8 cellular contexts compared by ENCODE assay signal in the genomic region with DNA sequence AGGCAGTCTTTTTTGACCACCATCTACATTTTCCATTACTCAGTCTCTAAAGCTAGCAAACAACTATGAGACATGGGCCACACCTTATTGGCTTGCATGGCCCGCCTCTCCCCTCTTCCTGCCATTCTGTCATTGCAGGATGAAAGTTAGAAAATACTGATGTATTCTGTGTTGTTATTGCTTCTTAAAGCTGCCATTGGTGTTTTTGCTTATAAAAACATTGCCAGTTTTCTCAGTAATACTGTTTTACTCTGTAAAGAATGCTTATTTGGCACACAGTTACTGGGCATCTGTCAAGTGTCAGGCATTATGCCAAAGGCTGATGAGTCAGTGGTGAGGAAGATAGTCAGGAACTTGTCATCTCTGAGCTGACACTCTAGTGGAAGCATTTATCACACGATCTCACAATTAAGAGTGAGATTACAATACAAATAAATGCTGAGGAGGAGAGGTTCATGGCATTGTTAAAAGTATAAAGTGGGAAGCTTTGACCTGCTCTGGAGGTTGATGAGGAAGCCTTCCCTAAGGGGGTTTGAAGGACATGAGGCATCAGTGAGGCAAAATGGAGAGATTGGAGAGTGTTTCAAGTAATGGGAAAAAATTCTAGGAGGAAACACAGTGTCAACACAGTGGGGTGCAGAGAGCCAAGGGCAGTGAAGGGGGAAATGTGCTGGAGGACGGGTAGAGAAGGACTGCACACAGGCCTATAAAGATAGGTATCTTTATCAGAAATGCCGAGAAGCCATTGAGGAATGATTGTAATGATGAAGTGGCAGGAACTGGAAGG. TPM values are rescaled to one million over a fixed set of nuclear protein-coding genes. Genes with fewer than 3 reads are reported as not detected.
DNase-seq lines count a peak whose midpoint lies in the region; ATAC-seq, FAIRE-seq and TF ChIP-seq lines count a peak whose summit lies in the region.

No MANE protein-coding gene starts in this region.

- TF ChIP-seq CTCF in K562 (IDR thresholded peaks at IDR 0.05 in 2 of 3, conservative IDR thresholded peaks at IDR 0.05 in 1 of 3; ENCODE audit: insufficient read depth in 2 of 3, low read depth in 1 of 3, low read length in 3 of 3), result no peak
- TF ChIP-seq CTCF in mucosa of descending colon (IDR thresholded peaks at IDR 0.05), result no peak

- H3K36me3 ChIP-seq in K562 (ENCODE audit: control insufficient read depth, insufficient read depth, low read length) (no peaks in the 10 kb centered on the region), mucosa of descending colon (ENCODE audit: low read depth) (no peaks in the 10 kb centered on the region)

- H3K9ac ChIP-seq in K562 (ENCODE audit: insufficient read depth in 1 of 2, low read depth in 2 of 2, low read length in 2 of 2), result no peak overlapping the region

- no peak for TF ChIP-seq POLR2A in K562 (conservative IDR thresholded peaks at IDR 0.05)

- no peaks in the 10 kb centered on the region for H3K9me1 ChIP-seq in K562 (ENCODE audit: control insufficient read depth, insufficient read depth, low read length)

- peak; percentile 19 for FAIRE-seq in K562 (lab: Jason Lieb, UNC)

- H3K4me3 ChIP-seq in K562, result no peak overlapping the region
- H3K4me3 ChIP-seq in mucosa of descending colon, result no peak overlapping the region

- H3K27me3 ChIP-seq in K562 (ENCODE audit: control insufficient read depth in 2 of 2, insufficient read depth in 2 of 2, low read length in 2 of 2), result peaks cover 2 to 8% of the 10 kb centered on the region in 2 experiments; a peak in 3 of 5 replicates

- peaks cover 0 to 14% of the 10 kb centered on the region in 2 experiments; a peak in 3 of 5 replicates for H3K4me1 ChIP-seq in K562 (replicated peaks in 1 of 2; ENCODE audit: control insufficient read depth in 2 of 2, insufficient read depth in 2 of 2, low read length in 2 of 2)
- no peaks in the 10 kb centered on the region for H3K4me1 ChIP-seq in mucosa of descending colon (ENCODE audit: low read depth)

- CTCF ChIA-PET in K562 (lab: Yijun Ruan, JAX; ENCODE audit: low intra/inter-chr PET ratio), result no interaction called here

- no TSS peak for BruUV-seq in K562 (replicated peaks; lab: Mats Ljungman, UMichigan)

- DNase-seq in DMS53 (lab: John Stamatoyannopoulos, UW) (peak; percentile 78), M059J (ENCODE audit: low read depth) (peak; percentile 85), K562 (ENCODE audit: extremely low read depth in 1 of 4, low spot score in 3 of 4) (peak in 1 of 4 experiments; percentile 38), mucosa of descending colon (peak in 1 of 3 donors; percentile 25), NK-92 (lab: John Stamatoyannopoulos, UW; ENCODE audit: unreplicated experiment) (no peak), NCI-H526 treated with DMSO at 0.1 percent for 48 hours (lab: John Stamatoyannopoulos, UW) (no peak)

- H2AFZ ChIP-seq in K562 (ENCODE audit: low read depth, low read length), result no peak overlapping the region

- H3K9me3 ChIP-seq in K562 (replicated peaks; ENCODE audit: control insufficient read depth, insufficient read depth, low read depth, low read length), result no peaks in the 10 kb centered on the region
- H3K9me3 ChIP-seq in mucosa of descending colon, result no peaks in the 10 kb centered on the region

- no peak for TF ChIP-seq RAD21 in K562 (CRISPR knock-in tag; conservative IDR thresholded peaks at IDR 0.05 in 1 of 2, IDR thresholded peaks at IDR 0.05 in 1 of 2)

- no peak overlapping the region for H3K4me2 ChIP-seq in K562 (ENCODE audit: insufficient read depth, low read length)

- ATAC-seq in K562 (no peak), mucosa of descending colon (peak; percentile 59), GM21447 (IDR thresholded peaks at IDR 0.05; ENCODE audit: unreplicated experiment) (no peak), GM21528 (IDR thresholded peaks at IDR 0.05; ENCODE audit: low FRiP score, unreplicated experiment) (no peak)

- no peaks in the 10 kb centered on the region for H4K20me1 ChIP-seq in K562 (replicated peaks; ENCODE audit: control insufficient read depth, insufficient read depth, low read length)

- WGBS in K562 (ENCODE audit: insufficient coverage, low coverage, missing lambda C conversion rate), result 20% methylated on average over 4 of the region's 4 CpGs

- POLR2A ChIA-PET in K562 (lab: Yijun Ruan, JAX), result interaction anchor here (0.5 kb wide), 1 partner anchor 25 kb away, joined by 3 read pairs; no protein-coding TSS in a partner anchor

- intact Hi-C loops in K562 (cut with micrococcal nuclease) (no loop called here), mucosa of descending colon (cut with DNase I, micrococcal nuclease) (no loop called here)

- no peak overlapping the region for H3K27ac ChIP-seq in K562 (ENCODE audit: extremely low read depth, low read depth, low read length)

- no peaks in the 10 kb centered on the region for H3K79me2 ChIP-seq in K562 (ENCODE audit: control insufficient read depth, insufficient read depth, low read length)

- TF ChIP-seq EP300 in K562 (IDR thresholded peaks at IDR 0.05; ENCODE audit: low read length), result no peak

- in situ Hi-C loops in K562 (cut with MboI), result no loop called here

TF ChIP-seq in K562, 482 proteins besides CTCF, POLR2A, EP300 and RAD21 (continues in another document):
- 0 out of 2 replicates have a peak, but pooled peaks have one; percentile 10 for TF ChIP-seq SOX6 (IDR thresholded peaks at IDR 0.05)
- no peak for TF ChIP-seq PHF8 (IDR thresholded peaks at IDR 0.05; ENCODE audit: borderline replicate concordance, low read length)
- no peak for TF ChIP-seq SNIP1 (IDR thresholded peaks at IDR 0.05; ENCODE audit: low read depth)
- no peak for TF ChIP-seq ZBTB7A (IDR thresholded peaks at IDR 0.05; ENCODE audit: borderline replicate concordance, control insufficient read depth, low read depth, low read length)
- no peak for TF ChIP-seq ZNF75A (CRISPR knock-in tag; IDR thresholded peaks at IDR 0.05)
- peak; percentile 45; the same call in 1 of the 2 replicates for TF ChIP-seq NFE2 (IDR thresholded peaks at IDR 0.05; ENCODE audit: low read depth)
- no peak for TF ChIP-seq HNRNPLL (IDR thresholded peaks at IDR 0.05; ENCODE audit: low read depth, low read length, poor library complexity, severe bottlenecking)
- no peak for TF ChIP-seq POLR2AphosphoS2 (IDR thresholded peaks at IDR 0.05; ENCODE audit: low read length)
- peak; percentile 24; the same call in 1 of the 2 replicates for TF ChIP-seq SMARCA4 (IDR thresholded peaks at IDR 0.05)
- no peak for TF ChIP-seq CBX1 (IDR thresholded peaks at IDR 0.05; ENCODE audit: low read depth)
- TF ChIP-seq GATAD2B (IDR thresholded peaks at IDR 0.05; ENCODE audit: borderline replicate concordance), result no peak
- peak; percentile 55 for TF ChIP-seq PKNOX1 (IDR thresholded peaks at IDR 0.05)

RNA-seq across cellular contexts. Expression of gene KLHL32, which starts 14.7 kb away (rescaled TPM):
- total RNA-seq in M059J (2014; rRNA removed; shearing (Covaris generic)), result not detected in 2 replicates
- total RNA-seq in K562 (2011; cell fraction: chromatin; rRNA removed; ENCODE audit: low replicate concordance), result 1.7 and 2.6 TPM in 2 replicates
- total RNA-seq in K562 (2011; cell fraction: nucleolus; rRNA removed), result 0.92 and 1.0 TPM in 2 replicates
- 1.8 and 2.4 TPM in 2 replicates for total RNA-seq in K562 (2011; cell fraction: nucleoplasm; rRNA removed)
- 0.59 and 0.86 TPM in 2 replicates for total RNA-seq in K562 (2014; rRNA removed)
- 0.57 and 0.58 TPM in 2 replicates for total RNA-seq in K562 (2014; rRNA removed; fragmentation: Illumina TruSeq; extraction: Trizol)
- 0.34 and 0.58 TPM in 2 replicates for total RNA-seq in K562 (2015; rRNA removed; fragmentation: Illumina TruSeq; extraction: Trizol)
- 0.55 and 0.81 TPM in 2 replicates for total RNA-seq in K562 (2021)
- polyA plus RNA-seq in K562 (2011; rRNA removed), result 0.60 and 1.5 TPM in 2 replicates
- 0.78 and 1.3 TPM in 2 replicates for polyA plus RNA-seq in K562 (2011; cell fraction: cytosol; rRNA removed)
- polyA plus RNA-seq in K562 (2011; cell fraction: nucleus; rRNA removed), result 1.1 and 1.6 TPM in 2 replicates
- 0.40 and 0.62 TPM in 2 replicates for polyA plus RNA-seq in K562 (2012)
- 0.39 and 0.49 TPM in 2 replicates for polyA plus RNA-seq in K562 (2014; fragmentation: Illumina TruSeq; extraction: Trizol)
- under 1 TPM; 0.53 to 0.69 TPM for polyA plus RNA-seq in K562 (2014; fragmentation: Nextera tagmentation; extraction: Ambion mirVana)
- 0.25 and 1.3 TPM in 2 replicates for polyA plus RNA-seq in K562 (2014; rRNA removed)
- 2.0 and 2.2 TPM in 2 replicates for polyA minus RNA-seq in K562 (2011; rRNA and poly(A)+ RNA removed)
- 0.48 TPM in 1 of 2 replicates, not detected in the other for polyA minus RNA-seq in K562 (2011; cell fraction: cytosol; rRNA and poly(A)+ RNA removed)
- polyA minus RNA-seq in K562 (2011; cell fraction: nucleus; rRNA and poly(A)+ RNA removed), result 2.2 and 5.2 TPM in 2 replicates
- total RNA-seq in mucosa of descending colon, result 1 to 10 TPM; 1.3 to 2.6 (median 1.4) TPM

RNA-seq across cellular contexts. Expression of gene NDUFAF4, which starts 41.5 kb away (rescaled TPM):
- total RNA-seq in M059J (2014; rRNA removed; shearing (Covaris generic)), result 28.1 and 37.4 TPM in 2 replicates
- 7.0 and 13.0 TPM in 2 replicates for total RNA-seq in K562 (2011; cell fraction: chromatin; rRNA removed; ENCODE audit: low replicate concordance)
- 5.3 and 5.7 TPM in 2 replicates for total RNA-seq in K562 (2011; cell fraction: nucleolus; rRNA removed)
- total RNA-seq in K562 (2011; cell fraction: nucleoplasm; rRNA removed), result 8.4 and 12.9 TPM in 2 replicates
- total RNA-seq in K562 (2014; rRNA removed), result 45.0 and 54.0 TPM in 2 replicates
- 151 and 180 TPM in 2 replicates for total RNA-seq in K562 (2014; rRNA removed; fragmentation: Illumina TruSeq; extraction: Trizol)
- 100 and 111 TPM in 2 replicates for total RNA-seq in K562 (2015; rRNA removed; fragmentation: Illumina TruSeq; extraction: Trizol)
- 127 and 142 TPM in 2 replicates for total RNA-seq in K562 (2021)
- polyA plus RNA-seq in K562 (2011; rRNA removed), result 146 and 171 TPM in 2 replicates
- polyA plus RNA-seq in K562 (2011; cell fraction: cytosol; rRNA removed), result 16.7 and 34.7 TPM in 2 replicates
- polyA plus RNA-seq in K562 (2011; cell fraction: nucleus; rRNA removed), result 11.1 and 19.6 TPM in 2 replicates
- polyA plus RNA-seq in K562 (2012), result 77.0 and 108 TPM in 2 replicates
- 106 and 136 TPM in 2 replicates for polyA plus RNA-seq in K562 (2014; fragmentation: Illumina TruSeq; extraction: Trizol)
- 100 to 1,000 TPM; 361 to 418 TPM for polyA plus RNA-seq in K562 (2014; fragmentation: Nextera tagmentation; extraction: Ambion mirVana)
- polyA plus RNA-seq in K562 (2014; rRNA removed), result 115 and 117 TPM in 2 replicates
- polyA minus RNA-seq in K562 (2011; rRNA and poly(A)+ RNA removed), result 37.5 and 40.5 TPM in 2 replicates
- polyA minus RNA-seq in K562 (2011; cell fraction: cytosol; rRNA and poly(A)+ RNA removed), result 36.0 and 36.3 TPM in 2 replicates
- 6.6 and 15.2 TPM in 2 replicates for polyA minus RNA-seq in K562 (2011; cell fraction: nucleus; rRNA and poly(A)+ RNA removed)
- 10 to 100 TPM; 34.1 to 39.7 (median 37.0) TPM for total RNA-seq in mucosa of descending colon

Comparison
In these comparisons a context has a peak if more than half of its experiments do, and no peak if none do; other contexts are left out.
1. DNase-seq: peak in DMS53 (single experiment) and M059J (single experiment); none in NK-92 (single experiment) and NCI-H526 treated with DMSO at 0.1 percent for 48 hours (single experiment).